Comparison of ENCODE assay signal across 2 cellular contexts in genomic region chr17:66270106-66270505, GRCh38.
TF ChIP-seq lines count a peak whose summit lies in the region.

No MANE protein-coding gene starts in this region.

TF ChIP-seq in HepG2, 621 proteins besides CTCF, POLR2A, EP300 and RAD21:
- no peak for TF ChIP-seq ATF7-NPFF (CRISPR knock-in tag; IDR thresholded peaks at IDR 0.05; ENCODE audit: low read depth)
- TF ChIP-seq ZNF24 (IDR thresholded peaks at IDR 0.05): 0 out of 2 replicates have a peak, but pooled peaks have one; percentile 54
- TF ChIP-seq ZSCAN9 (CRISPR knock-in tag; IDR thresholded peaks at IDR 0.05; ENCODE audit: borderline replicate concordance): peak; percentile 21; the same call in 1 of the 2 replicates
- peak; percentile 66; the same call in 1 of the 2 replicates for TF ChIP-seq CHD4 (IDR thresholded peaks at IDR 0.05; ENCODE audit: borderline replicate concordance, low read length)
- peak; percentile 100 for TF ChIP-seq ZSCAN21 (CRISPR knock-in tag; IDR thresholded peaks at IDR 0.05; ENCODE audit: borderline replicate concordance)

TF ChIP-seq in GM12878, 131 proteins besides CTCF, POLR2A, EP300 and RAD21:
- TF ChIP-seq KLF5 (IDR thresholded peaks at IDR 0.05; ENCODE audit: partially characterized antibody): peak; percentile 85
- no peak for TF ChIP-seq CHD2 (IDR thresholded peaks at IDR 0.05; ENCODE audit: borderline replicate concordance, low read depth, low read length)
- peak; percentile 82 for TF ChIP-seq ZNF24 (IDR thresholded peaks at IDR 0.05)
- TF ChIP-seq FOXK2 (IDR thresholded peaks at IDR 0.05): no peak
